ENCODE assay signal across 8 cellular contexts in genomic region chr1:237124856-237125462, GRCh38.
DNase-seq lines count a peak whose midpoint lies in the region; ATAC-seq, FAIRE-seq and TF ChIP-seq lines count a peak whose summit lies in the region.

No MANE protein-coding gene starts in this region.

- H3K27me3 ChIP-seq in CD4-positive, alpha-beta memory T cell (ENCODE audit: insufficient read depth, low read length) = no peaks in the 10 kb centered on the region
- H3K27me3 ChIP-seq in effector memory CD4-positive, alpha-beta T cell (replicated peaks; ENCODE audit: control insufficient read depth, insufficient read depth, low read length, poor library complexity, severe bottlenecking) = peaks cover 3% of the 10 kb centered on the region

- ATAC-seq in activated naive CD4-positive, alpha-beta T cell treated with anti-CD3 and anti-CD28 coated beads, Interleukin-2, amount 50 U/mL, for 72 hours = no peak

- no peaks in the 10 kb centered on the region for H3K4me1 Mint-ChIP-seq in CD4-positive, alpha-beta memory T cell

- TF ChIP-seq POLR2A in H54 (IDR thresholded peaks at IDR 0.05; ENCODE audit: low read depth, low read length) = no peak

- no peaks in the 10 kb centered on the region for H3K36me3 Mint-ChIP-seq in CD4-positive, alpha-beta memory T cell
- peaks cover 0 to 5% of the 10 kb centered on the region in 2 donors for H3K36me3 Mint-ChIP-seq in activated naive CD4-positive, alpha-beta T cell treated with anti-CD3 and anti-CD28 coated beads, Interleukin-2, amount 50 U/mL, for 72 hours

- POLR2A ChIA-PET in CD4-positive, alpha-beta memory T cell (lab: Charles Lee; ENCODE audit: partially characterized antibody) = no interaction called here

- no peak overlapping the region for H3K4me3 ChIP-seq in CD4-positive, alpha-beta memory T cell (ENCODE audit: low read length in 2 of 2)
- no peak overlapping the region for H3K4me3 ChIP-seq in effector memory CD4-positive, alpha-beta T cell (ENCODE audit: insufficient read depth, low read depth, low read length, poor library complexity, severe bottlenecking)

- H3K9me3 Mint-ChIP-seq in CD4-positive, alpha-beta memory T cell = peaks cover 0 to 17% (median 9%) of the 10 kb centered on the region in 8 donors
- peaks cover 10 to 17% of the 10 kb centered on the region in 2 donors for H3K9me3 Mint-ChIP-seq in activated naive CD4-positive, alpha-beta T cell treated with anti-CD3 and anti-CD28 coated beads, Interleukin-2, amount 50 U/mL, for 72 hours

- peak; percentile 11 for DNase-seq in COR-L47 (lab: John Stamatoyannopoulos, UW)
- DNase-seq in H54 (ENCODE audit: insufficient read length, low spot score) = peak; percentile 12
- DNase-seq in RPMI7951 (ENCODE audit: low read depth) = peak; percentile 3
- DNase-seq in iPS DF 19.7 (ENCODE audit: low read depth, low spot score) = peak; percentile 35
- DNase-seq in CD4-positive, alpha-beta memory T cell = no peak
- no peak for DNase-seq in effector memory CD4-positive, alpha-beta T cell
- no peak for DNase-seq in cortex of kidney (lab: John Stamatoyannopoulos, UW)
- DNase-seq in activated naive CD4-positive, alpha-beta T cell treated with anti-CD3 and anti-CD28 coated beads, Interleukin-2, amount 50 U/mL, for 72 hours (ENCODE audit: low spot score in 2 of 2) = no peak

- no peaks in the 10 kb centered on the region for H3K36me3 ChIP-seq in CD4-positive, alpha-beta memory T cell (ENCODE audit: insufficient read depth, low read length)
- H3K36me3 ChIP-seq in effector memory CD4-positive, alpha-beta T cell (ENCODE audit: control insufficient read depth, insufficient read depth, low read length) = no peaks in the 10 kb centered on the region

- no peak overlapping the region for H3K27ac ChIP-seq in CD4-positive, alpha-beta memory T cell (ENCODE audit: low read depth, low read length)
- no peak overlapping the region for H3K27ac ChIP-seq in effector memory CD4-positive, alpha-beta T cell (ENCODE audit: insufficient read depth, low read length, poor library complexity, severe bottlenecking)

- peaks cover 0 to 5% of the 10 kb centered on the region in 2 donors for H3K27me3 Mint-ChIP-seq in CD4-positive, alpha-beta memory T cell

- intact Hi-C loops in CD4-positive, alpha-beta memory T cell (cut with micrococcal nuclease) = no loop called here

- FAIRE-seq in H54 (lab: Jason Lieb, UNC) = no peak

- no peaks in the 10 kb centered on the region for H3K9me3 ChIP-seq in CD4-positive, alpha-beta memory T cell (ENCODE audit: control insufficient read depth in 1 of 2, low read length in 2 of 2)
- H3K9me3 ChIP-seq in effector memory CD4-positive, alpha-beta T cell (ENCODE audit: control insufficient read depth, low read length) = no peaks in the 10 kb centered on the region

- no peak overlapping the region for H3K27ac Mint-ChIP-seq in CD4-positive, alpha-beta memory T cell
- no peak overlapping the region for H3K27ac Mint-ChIP-seq in activated naive CD4-positive, alpha-beta T cell treated with anti-CD3 and anti-CD28 coated beads, Interleukin-2, amount 50 U/mL, for 72 hours

- H3K4me3 Mint-ChIP-seq in CD4-positive, alpha-beta memory T cell = no peak overlapping the region

- CTCF ChIA-PET in CD4-positive, alpha-beta memory T cell (lab: Charles Lee; ENCODE audit: partially characterized antibody) = no interaction called here

- no peaks in the 10 kb centered on the region for H3K4me1 ChIP-seq in CD4-positive, alpha-beta memory T cell (ENCODE audit: insufficient read depth, low read length)
- no peaks in the 10 kb centered on the region for H3K4me1 ChIP-seq in effector memory CD4-positive, alpha-beta T cell (ENCODE audit: control insufficient read depth, insufficient read depth, low read length, poor library complexity, severe bottlenecking)

Comparison
In these comparisons a context has a peak if more than half of its experiments do, and no peak if none do; other contexts are left out.
1. DNase-seq: peak in COR-L47 (single experiment), H54 (single experiment), RPMI7951 (single experiment) and iPS DF 19.7 (single experiment); none in CD4-positive, alpha-beta memory T cell (0 of 5), effector memory CD4-positive, alpha-beta T cell (0 of 3), cortex of kidney (single experiment) and activated naive CD4-positive, alpha-beta T cell treated with anti-CD3 and anti-CD28 coated beads, Interleukin-2, amount 50 U/mL, for 72 hours (0 of 2).